In the genomic region with DNA sequence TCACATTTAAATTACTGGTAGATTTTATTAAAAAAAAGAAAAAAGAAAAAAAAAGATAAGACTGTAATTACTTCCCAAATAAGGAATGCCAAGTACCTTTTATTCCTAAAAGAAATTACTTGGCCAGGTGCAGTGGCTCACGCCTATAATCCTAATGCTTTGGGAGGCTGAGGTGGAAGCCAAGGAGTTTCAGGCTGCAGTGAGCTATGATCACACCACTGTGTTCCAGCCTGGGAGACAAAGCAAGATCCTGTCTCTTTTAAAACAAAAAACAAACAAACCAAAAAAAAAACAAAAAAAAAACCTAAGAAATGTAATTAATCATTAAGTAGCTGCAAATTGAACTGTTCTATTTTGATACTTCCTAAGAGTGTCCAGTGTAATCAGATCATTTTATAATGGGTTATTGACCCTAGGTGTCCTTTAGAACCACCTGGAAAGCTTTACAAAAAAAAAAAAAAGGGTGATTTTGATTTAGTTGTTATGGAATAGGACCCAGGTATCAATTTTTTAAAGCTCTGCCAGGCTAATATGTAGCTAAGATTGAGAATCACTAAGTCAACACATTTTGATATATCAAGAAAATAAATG, we compare ENCODE assay signal across 2 cellular contexts.
A peak's percentile ranks its signal among the peaks of the same experiment; 100 is the strongest.
TF ChIP-seq lines count a peak whose summit lies in the region.

No MANE protein-coding gene starts in this region.

TF ChIP-seq in liver, 16 proteins besides CTCF, POLR2A, EP300 and RAD21:
- TF ChIP-seq HNF4A (conservative IDR thresholded peaks at IDR 0.05) (peak; percentile 12 to 19), YY1 (IDR thresholded peaks at IDR 0.05) (no peak), RXRA (IDR thresholded peaks at IDR 0.05) (peak; percentile 44 to 63), HNF4G (IDR thresholded peaks at IDR 0.05) (no peak), FOXA2 (IDR thresholded peaks at IDR 0.05) (no peak)

TF ChIP-seq in HepG2, 621 proteins besides CTCF, POLR2A, EP300 and RAD21:
- TF ChIP-seq ZNF30 (CRISPR knock-in tag; IDR thresholded peaks at IDR 0.05) (no peak), BHLHE40 (IDR thresholded peaks at IDR 0.05; ENCODE audit: low read length) (no peak), SAP130 (CRISPR knock-in tag; IDR thresholded peaks at IDR 0.05; ENCODE audit: low read depth) (no peak), YEATS4 (CRISPR knock-in tag; IDR thresholded peaks at IDR 0.05; ENCODE audit: borderline replicate concordance) (no peak), KAT7 (CRISPR knock-in tag; IDR thresholded peaks at IDR 0.05; ENCODE audit: borderline replicate concordance) (no peak), ZNF547 (CRISPR knock-in tag; IDR thresholded peaks at IDR 0.05) (no peak), SMAD1 (CRISPR knock-in tag; IDR thresholded peaks at IDR 0.05; ENCODE audit: borderline replicate concordance, low read depth) (no peak)
- TF ChIP-seq, protein P1, sequence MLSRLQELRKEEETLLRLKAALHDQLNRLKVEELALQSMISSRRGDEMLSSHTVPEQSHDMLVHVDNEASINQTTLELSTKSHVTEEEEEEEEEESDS (CRISPR knock-in tag; IDR thresholded peaks at IDR 0.05; ENCODE audit: borderline replicate concordance): no peak
TF ChIP-seq in HepG2: peak in this region for 0.
